Comparison of ENCODE assay signal across 8 cellular contexts in genomic region chr10:49679480-49679893, GRCh38.
DNase-seq lines count a peak whose midpoint lies in the region; FAIRE-seq and TF ChIP-seq lines count a peak whose summit lies in the region.

Gene C10orf53 (plus strand): TSS chr10:49679651. CDS start chr10:49679698, 47 bp downstream.

- no peaks in the 10 kb centered on the region for H3K9me3 ChIP-seq in WERI-Rb-1 (ENCODE audit: severe bottlenecking)

- no peak within 1 kb of the TSS for H3K27ac ChIP-seq in WERI-Rb-1

- H3K36me3 ChIP-seq in WERI-Rb-1: no peaks in the 10 kb centered on the region

- H3K4me3 ChIP-seq in WERI-Rb-1 (ENCODE audit: low read depth, low read length): peak within 1 kb of the TSS; percentile 50

- no peaks in the 10 kb centered on the region for H3K27me3 ChIP-seq in WERI-Rb-1 (ENCODE audit: insufficient read depth, low read depth, severe bottlenecking)

- no peak for TF ChIP-seq CTCF in WERI-Rb-1 (IDR thresholded peaks at IDR 0.05; ENCODE audit: low read depth, low read length)

- no peak for FAIRE-seq in H54 (lab: Jason Lieb, UNC)

- no peak for TF ChIP-seq POLR2A in H54 (IDR thresholded peaks at IDR 0.05; ENCODE audit: low read depth, low read length)

- peak; percentile 3 to 13 (median 8) for DNase-seq in stimulated activated CD4-positive, alpha-beta T cell treated with anti-CD3 and anti-CD28 coated beads, Interleukin-12 subunit alpha, Interleukin-12 subunit beta, amount 100 ng/mL, for 48 hours (ENCODE audit: low read depth in 2 of 3, low spot score in 1 of 3)
- no peak for DNase-seq in stimulated activated CD4-positive, alpha-beta T cell treated with anti-CD3 and anti-CD28 coated beads, Interleukin-4, amount 100 ng/mL, for 1 hour
- peak; percentile 65 for DNase-seq in WERI-Rb-1
- peak; percentile 6 for DNase-seq in glomerular visceral epithelial cell (ENCODE audit: extremely low spot score)
- peak; percentile 11 for DNase-seq in pons (ENCODE audit: low spot score)
- no peak for DNase-seq in stimulated activated naive CD4-positive, alpha-beta T cell treated with Interleukin-2 at 50 U/mL for 16 hours (lab: John Stamatoyannopoulos, UW)
- DNase-seq in cerebellar nuclear complex (lab: John Stamatoyannopoulos, UW): no peak
- no peak for DNase-seq in H54 (ENCODE audit: insufficient read length, low spot score)

Comparison
In these comparisons a context has a peak if more than half of its experiments do, and no peak if none do; other contexts are left out.
1. DNase-seq: peak in stimulated activated CD4-positive, alpha-beta T cell treated with anti-CD3 and anti-CD28 coated beads, Interleukin-12 subunit alpha, Interleukin-12 subunit beta, amount 100 ng/mL, for 48 hours (3 of 3), WERI-Rb-1 (single experiment), glomerular visceral epithelial cell (single experiment) and pons (single experiment); none in stimulated activated CD4-positive, alpha-beta T cell treated with anti-CD3 and anti-CD28 coated beads, Interleukin-4, amount 100 ng/mL, for 1 hour (single experiment), stimulated activated naive CD4-positive, alpha-beta T cell treated with Interleukin-2 at 50 U/mL for 16 hours (single experiment), cerebellar nuclear complex (0 of 2) and H54 (single experiment).